6 cellular contexts compared by ENCODE assay signal in the genomic region with DNA sequence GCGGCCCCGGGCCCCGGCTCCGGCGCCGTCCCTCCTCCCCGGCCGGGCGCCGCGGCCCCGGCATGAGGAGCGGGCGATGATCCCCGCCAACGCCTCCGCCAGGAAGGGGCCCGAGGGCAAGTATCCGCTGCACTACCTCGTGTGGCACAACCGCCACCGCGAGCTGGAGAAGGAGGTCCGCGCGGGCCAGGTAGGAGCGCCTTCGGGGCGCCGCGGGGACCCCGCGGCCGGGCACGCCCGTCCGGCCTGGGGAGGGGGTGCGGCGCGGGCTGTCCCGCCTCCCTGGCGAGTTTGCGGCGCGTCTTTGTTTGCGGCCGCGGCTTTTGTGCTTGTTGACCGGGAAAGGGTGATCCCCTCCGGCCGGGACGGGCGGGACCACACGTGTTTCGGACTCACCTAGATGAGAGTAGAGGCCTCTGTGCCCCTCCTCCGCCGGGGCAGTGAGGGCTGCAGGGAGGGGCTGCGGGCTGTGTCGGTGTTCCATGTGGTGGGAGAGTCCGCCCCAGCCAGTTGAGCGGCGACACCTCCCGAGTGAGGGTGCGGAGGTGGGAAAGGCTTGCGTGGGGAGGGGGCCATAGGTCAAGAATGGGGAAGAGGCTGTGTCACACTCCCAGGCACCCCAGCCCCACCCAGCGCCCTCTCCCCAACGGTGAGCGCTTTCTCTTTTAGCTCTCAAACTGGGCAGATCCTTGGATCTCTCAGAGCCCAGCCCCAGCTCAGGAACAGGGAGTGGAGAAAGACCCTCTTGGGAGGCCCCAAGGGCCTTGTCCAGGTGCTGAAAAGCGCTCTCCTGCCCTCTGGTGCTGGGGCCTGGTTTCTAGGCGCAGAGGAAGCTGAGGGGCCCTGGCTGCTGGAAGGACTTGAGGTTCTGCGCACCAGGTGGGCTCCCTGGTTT. TPM values are rescaled to one million over a fixed set of nuclear protein-coding genes. Genes with fewer than 3 reads are reported as not detected.
DNase-seq lines count a peak whose midpoint lies in the region; ATAC-seq and TF ChIP-seq lines count a peak whose summit lies in the region.

No MANE protein-coding gene starts in this region.

- H3K4me1 Mint-ChIP-seq in activated T-helper 1 cell treated with anti-CD3 and anti-CD28 coated beads, Interleukin-12 subunit alpha, Interleukin-12 subunit beta, Interleukin-2, Interleukin-4 antibody, amounts not matched to agents 30 ng/mL and 10 ng/mL and 1 ng/mL, durations not matched to agents 14 hours and 24 hours and 36 hours (ENCODE audit: low read depth) = peaks cover 25% of the 10 kb centered on the region

- 13% methylated on average over 12 of the region's 71 CpGs for WGBS in right lobe of liver (ENCODE audit: insufficient coverage, low coverage, low lambda C conversion rate, missing lambda C conversion rate)

- peaks cover 0 to 27% (median 13%) of the 10 kb centered on the region in 4 donors for H3K4me1 ChIP-seq in right lobe of liver

- no peak for ATAC-seq in right lobe of liver
- no peak for ATAC-seq in GM18873 (IDR thresholded peaks at IDR 0.05; ENCODE audit: low FRiP score, unreplicated experiment)

- intact Hi-C loops in activated T-helper 1 cell treated with anti-CD3 and anti-CD28 coated beads, Interleukin-12 subunit alpha, Interleukin-12 subunit beta, Interleukin-2, Interleukin-4 antibody, amounts not matched to agents 30 ng/mL and 10 ng/mL and 1 ng/mL, durations not matched to agents 14 hours and 24 hours and 36 hours (cut with micrococcal nuclease) = no loop called here
- intact Hi-C loops in right lobe of liver (cut with DNase I) = no loop called here

- no peaks in the 10 kb centered on the region for H3K9me3 Mint-ChIP-seq in activated T-helper 1 cell treated with anti-CD3 and anti-CD28 coated beads, Interleukin-12 subunit alpha, Interleukin-12 subunit beta, Interleukin-2, Interleukin-4 antibody, amounts not matched to agents 30 ng/mL and 10 ng/mL and 1 ng/mL, durations not matched to agents 14 hours and 24 hours and 36 hours

- H3K27ac ChIP-seq in right lobe of liver = no peak overlapping the region

- DNase-seq in stimulated activated CD4-positive, alpha-beta T cell treated with anti-CD3 and anti-CD28 coated beads, Interleukin-4, amount 100 ng/mL, for 1 hour = peak; percentile 37
- DNase-seq in stimulated activated CD4-positive, alpha-beta T cell treated with anti-CD3 and anti-CD28 coated beads, Interleukin-12 subunit alpha, Interleukin-12 subunit beta, amount 100 ng/mL, for 4 hours = no peak
- DNase-seq in activated T-helper 1 cell treated with anti-CD3 and anti-CD28 coated beads, Interleukin-12 subunit alpha, Interleukin-12 subunit beta, Interleukin-2, Interleukin-4 antibody, amounts not matched to agents 30 ng/mL and 10 ng/mL and 1 ng/mL, durations not matched to agents 14 hours and 24 hours and 36 hours (ENCODE audit: low spot score) = no peak
- DNase-seq in right lobe of liver (peak in 1 of 3 donors; percentile 50), occipital lobe (lab: John Stamatoyannopoulos, UW) (no peak)

- H3K4me3 ChIP-seq in right lobe of liver = peak overlapping the region; percentile 36 to 55 (median 42)

- no peak for TF ChIP-seq POLR2A in right lobe of liver (IDR thresholded peaks at IDR 0.05)

- H3K36me3 Mint-ChIP-seq in activated T-helper 1 cell treated with anti-CD3 and anti-CD28 coated beads, Interleukin-12 subunit alpha, Interleukin-12 subunit beta, Interleukin-2, Interleukin-4 antibody, amounts not matched to agents 30 ng/mL and 10 ng/mL and 1 ng/mL, durations not matched to agents 14 hours and 24 hours and 36 hours (ENCODE audit: low read depth) = no peaks in the 10 kb centered on the region

- H3K4me3 Mint-ChIP-seq in activated T-helper 1 cell treated with anti-CD3 and anti-CD28 coated beads, Interleukin-12 subunit alpha, Interleukin-12 subunit beta, Interleukin-2, Interleukin-4 antibody, amounts not matched to agents 30 ng/mL and 10 ng/mL and 1 ng/mL, durations not matched to agents 14 hours and 24 hours and 36 hours = peak overlapping the region; percentile 80

- H3K36me3 ChIP-seq in right lobe of liver = no peaks in the 10 kb centered on the region

- no peaks in the 10 kb centered on the region for H3K27me3 ChIP-seq in right lobe of liver

- TF ChIP-seq CTCF in right lobe of liver (IDR thresholded peaks at IDR 0.05) = peak in 2 of 4 donors; percentile 16 to 19

- H3K27me3 Mint-ChIP-seq in activated T-helper 1 cell treated with anti-CD3 and anti-CD28 coated beads, Interleukin-12 subunit alpha, Interleukin-12 subunit beta, Interleukin-2, Interleukin-4 antibody, amounts not matched to agents 30 ng/mL and 10 ng/mL and 1 ng/mL, durations not matched to agents 14 hours and 24 hours and 36 hours (ENCODE audit: insufficient read depth) = no peaks in the 10 kb centered on the region

- no peak overlapping the region for H3K27ac Mint-ChIP-seq in activated T-helper 1 cell treated with anti-CD3 and anti-CD28 coated beads, Interleukin-12 subunit alpha, Interleukin-12 subunit beta, Interleukin-2, Interleukin-4 antibody, amounts not matched to agents 30 ng/mL and 10 ng/mL and 1 ng/mL, durations not matched to agents 14 hours and 24 hours and 36 hours

- no peaks in the 10 kb centered on the region for H3K9me3 ChIP-seq in right lobe of liver

RNA-seq across cellular contexts. Expression of gene ANKRD13B, which starts 0.9 kb away (rescaled TPM):
- 45.8 and 46.2 TPM in 2 replicates for total RNA-seq in activated T-helper 1 cell treated with anti-CD3 and anti-CD28 coated beads, Interleukin-12 subunit alpha, Interleukin-12 subunit beta, Interleukin-2, Interleukin-4 antibody, amounts not matched to agents 30 ng/mL and 10 ng/mL and 1 ng/mL, durations not matched to agents 14 hours and 24 hours and 36 hours
- 1 to 10 TPM in 1 of 6 experiments, under 1 TPM in 5; 0.37 to 1.6 (median 0.88) TPM for total RNA-seq in right lobe of liver
- 28.1 TPM for total RNA-seq in occipital lobe

RNA-seq across cellular contexts. Expression of gene GIT1, which starts 4.3 kb away (rescaled TPM):
- 81.0 and 87.5 TPM in 2 replicates for total RNA-seq in activated T-helper 1 cell treated with anti-CD3 and anti-CD28 coated beads, Interleukin-12 subunit alpha, Interleukin-12 subunit beta, Interleukin-2, Interleukin-4 antibody, amounts not matched to agents 30 ng/mL and 10 ng/mL and 1 ng/mL, durations not matched to agents 14 hours and 24 hours and 36 hours
- total RNA-seq in right lobe of liver (10 to 100 TPM in 2 of 6 experiments, 1 to 10 TPM in 4; 7.1 to 15.9 (median 8.7) TPM), occipital lobe (29.6 TPM)

RNA-seq across cellular contexts. Expression of gene TP53I13, which starts 25.3 kb away (rescaled TPM):
- 67.4 and 71.8 TPM in 2 replicates for total RNA-seq in activated T-helper 1 cell treated with anti-CD3 and anti-CD28 coated beads, Interleukin-12 subunit alpha, Interleukin-12 subunit beta, Interleukin-2, Interleukin-4 antibody, amounts not matched to agents 30 ng/mL and 10 ng/mL and 1 ng/mL, durations not matched to agents 14 hours and 24 hours and 36 hours
- 10 to 100 TPM; 16.8 to 52.4 (median 38.4) TPM for total RNA-seq in right lobe of liver
- total RNA-seq in occipital lobe = 6.9 TPM

RNA-seq across cellular contexts. Expression of gene ABHD15, which starts 27.0 kb away (rescaled TPM):
- total RNA-seq in activated T-helper 1 cell treated with anti-CD3 and anti-CD28 coated beads, Interleukin-12 subunit alpha, Interleukin-12 subunit beta, Interleukin-2, Interleukin-4 antibody, amounts not matched to agents 30 ng/mL and 10 ng/mL and 1 ng/mL, durations not matched to agents 14 hours and 24 hours and 36 hours = 18.5 and 19.5 TPM in 2 replicates
- 10 to 100 TPM in 5 of 6 experiments, 1 to 10 TPM in 1; 7.8 to 27.1 (median 13.7) TPM for total RNA-seq in right lobe of liver
- total RNA-seq in occipital lobe = 0.78 TPM

RNA-seq across cellular contexts. Expression of gene CORO6, which starts 28.9 kb away (rescaled TPM):
- 5.1 and 6.4 TPM in 2 replicates for total RNA-seq in activated T-helper 1 cell treated with anti-CD3 and anti-CD28 coated beads, Interleukin-12 subunit alpha, Interleukin-12 subunit beta, Interleukin-2, Interleukin-4 antibody, amounts not matched to agents 30 ng/mL and 10 ng/mL and 1 ng/mL, durations not matched to agents 14 hours and 24 hours and 36 hours
- 1 to 10 TPM in 2 of 6 experiments, under 1 TPM in 4; 0.37 to 5.1 (median 0.81) TPM for total RNA-seq in right lobe of liver
- total RNA-seq in occipital lobe = 0.47 TPM

Comparison
In these comparisons a context has a peak if more than half of its experiments do, and no peak if none do; other contexts are left out.
1. RNA of gene ANKRD13B, which starts 0.9 kb away (total RNA-seq): 45.8 to 46.2 TPM in activated T-helper 1 cell treated with anti-CD3 and anti-CD28 coated beads, Interleukin-12 subunit alpha, Interleukin-12 subunit beta, Interleukin-2, Interleukin-4 antibody, amounts not matched to agents 30 ng/mL and 10 ng/mL and 1 ng/mL, durations not matched to agents 14 hours and 24 hours and 36 hours and 28.1 TPM in occipital lobe (single experiment); 0.37 to 1.6 TPM in right lobe of liver; every median in the first group is over 10 times any median in the second.